9 cellular contexts compared by ENCODE assay signal in genomic region chr18:79405781-79406575, GRCh38. TPM values are rescaled to one million over a fixed set of nuclear protein-coding genes. Genes with fewer than 3 reads are reported as not detected.
A peak's percentile ranks its signal among the peaks of the same experiment; 100 is the strongest.
DNase-seq lines count a peak whose midpoint lies in the region; ATAC-seq and TF ChIP-seq lines count a peak whose summit lies in the region.
"Had no signal": no experiment of that assay in that cellular context is flagged by ENCODE, and none has a peak within 500 bp of the region (broad histone marks: within the 10 kb centered on the region; RNA-seq: fewer than 3 reads in every experiment).

No MANE protein-coding gene starts in this region.

- H3K9me3 Mint-ChIP-seq in activated B cell treated with CpG ODN at 0.5 μM for 24 hours (no peaks in the 10 kb centered on the region), type B pancreatic cell (peaks cover 4% of the 10 kb centered on the region)

- H3K4me1 ChIP-seq in colonic mucosa, result no peaks in the 10 kb centered on the region

- H3K4me1 Mint-ChIP-seq in activated B cell treated with CpG ODN at 0.5 μM for 24 hours, result peaks cover 65% of the 10 kb centered on the region
- H3K4me1 Mint-ChIP-seq in type B pancreatic cell (ENCODE audit: unreplicated experiment), result peaks cover 31% of the 10 kb centered on the region

- H3K27ac ChIP-seq in colonic mucosa, result peak overlapping the region; percentile 55

- ATAC-seq in GM18870 (IDR thresholded peaks at IDR 0.05; ENCODE audit: unreplicated experiment), result peak; percentile 60
- ATAC-seq in HG03060 (IDR thresholded peaks at IDR 0.05; ENCODE audit: low read depth, unreplicated experiment), result peak; percentile 49
- ATAC-seq in activated B cell treated with CpG ODN at 0.5 μM for 24 hours (ENCODE audit: low read depth), result peak; percentile 89

- peak overlapping the region in 1 of 2 donors; percentile 50 for H3K9ac ChIP-seq in colonic mucosa (ENCODE audit: low read depth in 2 of 2, low read length in 2 of 2)

- peak overlapping the region; percentile 6 for H3K4me3 ChIP-seq in colonic mucosa

- peak overlapping the region; percentile 80 for H3K4me3 Mint-ChIP-seq in activated B cell treated with CpG ODN at 0.5 μM for 24 hours
- no peak overlapping the region for H3K4me3 Mint-ChIP-seq in type B pancreatic cell

- DNase-seq in activated B cell treated with CpG ODN at 0.5 μM for 24 hours, result peak; percentile 81
- peak; percentile 64 for DNase-seq in colonic mucosa
- DNase-seq in posterior vena cava (ENCODE audit: low spot score), result peak; percentile 93
- DNase-seq in type B pancreatic cell (ENCODE audit: extremely low spot score, unreplicated experiment), result no peak
- no peak for DNase-seq in kidney glomerular epithelial cell (lab: John Stamatoyannopoulos, UW)
- DNase-seq in NCI-H2107 (lab: John Stamatoyannopoulos, UW), result no peak
- DNase-seq: IMR-90 had no signal

- POLR2A ChIA-PET in activated B cell treated with CpG ODN at 0.5 μM for 24 hours (lab: Charles Lee), result interaction anchor here (0.7 to 2.3 kb wide), 18 partner anchors 9 to 338 kb away, joined by 3 to 26 read pairs (median 4); partner anchors contain the start of gene NFATC1

- peaks cover 24% of the 10 kb centered on the region for H3K36me3 Mint-ChIP-seq in activated B cell treated with CpG ODN at 0.5 μM for 24 hours (ENCODE audit: low read depth)
- H3K36me3 Mint-ChIP-seq in type B pancreatic cell, result peaks cover 5% of the 10 kb centered on the region

- peak overlapping the region; percentile 98 for H3K27ac Mint-ChIP-seq in activated B cell treated with CpG ODN at 0.5 μM for 24 hours
- H3K27ac Mint-ChIP-seq in type B pancreatic cell, result peak overlapping the region; percentile 27

- CTCF ChIA-PET in activated B cell treated with CpG ODN at 0.5 μM for 24 hours (lab: Charles Lee), result interaction anchor here (0.7 to 1.6 kb wide), 4 partner anchors 9 to 117 kb away, joined by 3 to 9 read pairs (median 4); no protein-coding TSS in a partner anchor

- H3K36me3 ChIP-seq in colonic mucosa, result no peaks in the 10 kb centered on the region

- no peak for TF ChIP-seq CTCF in activated B cell treated with CpG ODN at 0.5 μM for 24 hours (IDR thresholded peaks at IDR 0.05)
- TF ChIP-seq CTCF in colonic mucosa (IDR thresholded peaks at IDR 0.05), result no peak
- TF ChIP-seq CTCF in type B pancreatic cell (conservative IDR thresholded peaks at IDR 0.05), result no peak

- H3K27me3 Mint-ChIP-seq in activated B cell treated with CpG ODN at 0.5 μM for 24 hours, result no peaks in the 10 kb centered on the region
- peaks cover 16% of the 10 kb centered on the region for H3K27me3 Mint-ChIP-seq in type B pancreatic cell

- intact Hi-C loops in activated B cell treated with CpG ODN at 0.5 μM for 24 hours (cut with micrococcal nuclease) (loop anchor here (1.0 kb wide), 6 partner anchors 11 to 273 kb away; partner anchors contain the start of genes CTDP1 and NFATC1), colonic mucosa (cut with DNase I) (no loop called here), posterior vena cava (cut with DNase I) (loop anchor here in 1 of 2 donors (10.0 kb wide), 1 partner anchor 49 kb away; no protein-coding TSS in a partner anchor)

- no peaks in the 10 kb centered on the region for H3K9me3 ChIP-seq in colonic mucosa

- H3K27me3 ChIP-seq in colonic mucosa, result no peaks in the 10 kb centered on the region

RNA-seq across cellular contexts. Expression of gene NFATC1, which starts 10.2 kb away (rescaled TPM):
- 49.0 and 52.6 TPM in 2 replicates for total RNA-seq in activated B cell treated with CpG ODN at 0.5 μM for 24 hours
- 1 to 10 TPM; 1.6 to 4.3 TPM for total RNA-seq in colonic mucosa
- total RNA-seq in posterior vena cava, result 10 to 100 TPM; 23.9 to 26.9 TPM
- 2.7 and 6.1 TPM in 2 replicates for total RNA-seq in type B pancreatic cell (ENCODE audit: low replicate concordance)

Comparison
In these comparisons a context has a peak if more than half of its experiments do, and no peak if none do; other contexts are left out.
1. DNase-seq: peak in activated B cell treated with CpG ODN at 0.5 μM for 24 hours (single experiment), colonic mucosa (single experiment) and posterior vena cava (single experiment); none in type B pancreatic cell (single experiment), kidney glomerular epithelial cell (single experiment) and NCI-H2107 (single experiment).
2. Peak in every context shown above with its lines, with median percentiles within 50 percentile points of each other: ATAC-seq.